In the genomic region with DNA sequence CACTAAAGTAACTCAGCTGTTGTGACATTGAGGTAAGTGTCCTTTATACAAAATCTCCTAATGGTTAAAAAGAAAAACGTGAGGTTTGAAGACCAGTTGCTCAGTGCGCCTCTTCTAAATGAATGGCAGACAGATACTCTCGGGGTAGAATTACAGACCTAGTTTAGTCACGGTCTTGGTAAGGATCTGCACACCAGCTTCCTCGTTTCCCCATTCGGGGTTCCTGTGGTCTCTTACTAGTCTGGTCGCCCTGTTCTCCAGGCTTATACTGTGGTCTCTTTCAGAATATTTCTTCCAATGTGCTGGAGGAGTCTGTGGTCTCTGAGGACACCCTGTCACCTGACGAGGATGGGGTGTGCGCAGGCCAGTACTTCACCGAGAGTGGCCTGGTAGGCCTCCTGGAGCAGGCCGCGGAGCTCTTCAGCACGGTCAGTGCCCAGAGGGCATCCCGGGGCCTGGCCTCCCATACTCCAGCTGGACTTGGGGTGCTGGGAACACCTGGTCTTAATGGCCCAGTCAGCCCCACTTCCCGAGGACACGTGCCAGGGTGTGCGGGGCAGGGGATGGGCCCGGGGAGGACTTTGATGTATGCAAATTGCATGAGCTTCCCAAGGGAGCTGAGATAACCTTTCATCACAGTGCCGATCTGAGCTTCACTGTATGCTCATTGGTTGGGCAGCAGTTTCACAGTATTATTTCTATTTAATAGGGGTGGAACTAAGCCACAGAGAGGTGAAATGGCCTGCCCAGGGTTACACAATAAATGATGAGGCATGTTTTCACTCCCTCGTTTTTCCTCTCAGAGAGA, we compare ENCODE assay signal across 1 cellular context.
TF ChIP-seq lines count a peak whose summit lies in the region.

No MANE protein-coding gene starts in this region.

TF ChIP-seq in IMR-90, 13 proteins besides CTCF, POLR2A, EP300 and RAD21 (continued from another document):
- TF ChIP-seq MXI1 (IDR thresholded peaks at IDR 0.05; ENCODE audit: borderline replicate concordance, low read depth, low read length) (no peak), USF2 (IDR thresholded peaks at IDR 0.05; ENCODE audit: low read depth, low read length) (no peak)
